In the genomic region with DNA sequence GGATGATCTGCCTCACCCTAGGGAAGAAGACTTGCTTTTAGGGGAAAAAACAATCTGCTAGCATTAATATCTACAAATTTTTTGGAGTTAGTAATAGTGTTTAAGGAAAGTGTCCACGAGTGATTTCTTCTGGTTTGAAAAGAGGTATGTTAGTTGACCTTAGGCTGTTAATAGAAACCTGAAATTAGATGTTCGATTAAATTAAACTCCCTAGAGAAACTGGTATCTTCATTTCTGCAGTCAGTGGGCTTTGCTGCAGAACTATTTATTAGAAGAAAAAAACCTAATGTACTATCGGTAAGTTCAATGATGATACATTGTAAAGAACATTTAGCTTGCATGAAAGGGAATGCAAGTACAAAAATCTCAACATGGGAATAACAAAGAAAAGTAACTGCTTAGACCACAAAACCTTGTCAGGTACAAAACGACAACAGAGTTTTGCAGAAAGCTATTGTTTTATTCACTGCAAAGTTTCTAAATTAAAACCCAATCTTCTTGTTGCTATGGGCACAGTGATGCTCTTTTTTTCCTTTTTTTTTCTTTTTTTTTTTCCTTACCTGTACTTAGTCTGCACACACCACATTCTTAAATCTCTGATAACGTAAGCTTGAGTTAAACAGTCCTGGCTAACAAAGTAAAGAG, we compare ENCODE assay signal across 1 cellular context.
TF ChIP-seq lines count a peak whose summit lies in the region.

No MANE protein-coding gene starts in this region.

TF ChIP-seq in WTC11, 78 proteins besides CTCF, POLR2A, EP300 and RAD21 (continued from another document):
- TF ChIP-seq, protein P1, sequence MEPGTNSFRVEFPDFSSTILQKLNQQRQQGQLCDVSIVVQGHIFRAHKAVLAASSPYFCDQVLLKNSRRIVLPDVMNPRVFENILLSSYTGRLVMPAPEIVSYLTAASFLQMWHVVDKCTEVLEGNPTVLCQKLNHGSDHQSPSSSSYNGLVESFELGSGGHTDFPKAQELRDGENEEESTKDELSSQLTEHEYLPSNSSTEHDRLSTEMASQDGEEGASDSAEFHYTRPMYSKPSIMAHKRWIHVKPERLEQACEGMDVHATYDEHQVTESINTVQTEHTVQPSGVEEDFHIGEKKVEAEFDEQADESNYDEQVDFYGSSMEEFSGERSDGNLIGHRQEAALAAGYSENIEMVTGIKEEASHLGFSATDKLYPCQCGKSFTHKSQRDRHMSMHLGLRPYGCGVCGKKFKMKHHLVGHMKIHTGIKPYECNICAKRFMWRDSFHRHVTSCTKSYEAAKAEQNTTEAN (CRISPR knock-in tag; IDR thresholded peaks at IDR 0.05) = no peak
- TF ChIP-seq, protein P2, sequence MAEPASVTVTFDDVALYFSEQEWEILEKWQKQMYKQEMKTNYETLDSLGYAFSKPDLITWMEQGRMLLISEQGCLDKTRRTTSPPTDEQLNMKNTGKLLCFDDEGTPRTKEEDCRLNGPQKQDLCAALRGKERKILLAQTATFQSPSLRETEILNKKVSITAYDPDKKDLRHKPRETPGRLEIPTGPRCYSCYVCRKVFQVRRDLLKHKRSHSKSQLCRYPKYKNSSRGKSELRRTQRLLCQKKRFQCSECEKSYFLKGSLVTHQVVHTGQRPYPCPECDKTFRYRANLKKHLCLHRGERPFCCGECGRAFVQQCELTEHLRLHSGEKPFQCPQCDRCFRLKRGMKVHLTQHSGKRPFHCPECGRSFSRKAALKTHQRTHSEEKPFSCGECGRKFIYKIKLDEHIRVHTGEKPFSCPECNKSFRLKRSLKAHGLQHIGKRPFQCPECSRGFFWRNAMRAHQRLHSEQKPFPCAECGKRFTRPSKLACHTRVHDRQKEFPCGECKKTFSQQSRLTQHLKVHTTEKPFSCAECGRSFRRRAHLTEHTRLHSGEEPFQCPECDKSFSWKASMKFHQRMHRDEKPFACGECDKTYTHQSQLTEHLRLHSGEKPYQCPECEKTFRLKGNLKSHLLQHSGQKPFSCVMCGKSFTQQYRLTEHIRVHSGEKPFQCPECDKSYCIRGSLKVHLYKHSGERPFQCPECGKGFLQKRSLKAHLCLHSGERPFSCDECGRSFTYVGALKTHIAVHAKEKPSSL (CRISPR knock-in tag; conservative IDR thresholded peaks at IDR 0.05) = no peak
